Comparison of ENCODE assay signal across 1 cellular context in the genomic region with DNA sequence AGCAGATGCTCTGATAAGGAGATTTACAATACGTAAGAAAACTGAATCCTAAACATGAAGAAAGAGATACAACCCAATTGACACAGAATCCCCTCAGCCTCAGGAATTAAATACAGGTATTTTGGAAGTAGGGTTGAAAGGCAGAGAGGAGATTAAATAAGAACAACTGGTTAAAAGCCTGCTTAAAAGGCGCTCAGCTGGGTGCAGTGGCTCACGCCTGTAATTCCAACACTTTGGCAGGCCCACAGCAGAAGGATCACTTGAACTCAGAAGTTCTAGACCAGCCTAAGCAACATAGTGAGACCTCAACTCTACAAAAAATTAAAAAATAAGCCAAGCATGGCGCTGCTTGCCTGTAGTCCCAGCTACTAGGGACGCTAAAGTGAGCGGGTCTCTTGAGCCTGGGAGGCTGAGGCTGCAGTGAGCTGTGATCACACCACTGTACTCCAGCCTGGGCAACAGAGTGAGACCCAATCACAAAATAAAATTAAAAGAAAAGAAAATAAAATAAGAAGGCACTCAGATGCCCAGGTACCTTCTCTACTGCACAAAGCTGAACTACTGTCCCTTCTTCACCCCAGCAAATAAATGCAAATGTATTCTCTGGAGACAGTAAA.
TF ChIP-seq lines count a peak whose summit lies in the region.

No MANE protein-coding gene starts in this region.

TF ChIP-seq in HEK293, 187 proteins besides CTCF, POLR2A, EP300 and RAD21:
- peak; percentile 97 for TF ChIP-seq ZNF121 (tag by site-specific recombination; IDR thresholded peaks at IDR 0.05)
- TF ChIP-seq ZNF654 (tag by site-specific recombination; IDR thresholded peaks at IDR 0.05; ENCODE audit: low read depth), result no peak
TF ChIP-seq in HEK293: peak in this region for 1.
